ENCODE assay signal across 22 cellular contexts in genomic region chr1:37723390-37724078, GRCh38. TPM values are rescaled to one million over a fixed set of nuclear protein-coding genes. Genes with fewer than 3 reads are reported as not detected.
DNase-seq lines count a peak whose midpoint lies in the region; ATAC-seq and TF ChIP-seq lines count a peak whose summit lies in the region.
"Had no signal": no experiment of that assay in that cellular context is flagged by ENCODE, and none has a peak within 500 bp of the region (broad histone marks: within the 10 kb centered on the region; RNA-seq: fewer than 3 reads in every experiment).

No MANE protein-coding gene starts in this region.

- dilution Hi-C loops in mammary epithelial cell (cut with HindIII; ENCODE audit: low sequenced_read_pairs): no loop called here

- TF ChIP-seq CTCF in fibroblast of pulmonary artery (IDR thresholded peaks at IDR 0.05; ENCODE audit: low read length, missing control alignments): no peak
- no peak for TF ChIP-seq CTCF in mammary epithelial cell (conservative IDR thresholded peaks at IDR 0.05 in 1 of 2, IDR thresholded peaks at IDR 0.05 in 1 of 2; ENCODE audit: extremely low read depth in 1 of 2, insufficient read depth in 1 of 2, low read depth in 1 of 2, low read length in 2 of 2)
- TF ChIP-seq CTCF in endodermal cell (conservative IDR thresholded peaks at IDR 0.05): no peak
- no peak for TF ChIP-seq CTCF in Caco-2 (IDR thresholded peaks at IDR 0.05; ENCODE audit: insufficient read depth in 1 of 2, low read depth in 1 of 2, low read length in 1 of 2, severe bottlenecking in 1 of 2, unreplicated experiment in 1 of 2)

- no peak overlapping the region for H3K4me3 Mint-ChIP-seq in stimulated activated memory B cell treated with anti-CD40 and anti-IgM and Interleukin-4, amounts not matched to agents 10 μg/mL and 1 μg/mL and 100 μg/mL, for 72 hours
- H3K4me3 Mint-ChIP-seq in endodermal cell (no peak overlapping the region), Caco-2 (ENCODE audit: unreplicated experiment) (no peak overlapping the region)
- H3K4me3 Mint-ChIP-seq: immature natural killer cell; nephron progenitor cell; stimulated activated naive B cell treated with anti-CD40 and anti-IgM and Interleukin-4, amounts not matched to agents 10 μg/mL and 1 μg/mL and 100 μg/mL, for 72 hours had no signal

- H3K9me3 ChIP-seq in mammary epithelial cell (replicated peaks; ENCODE audit: insufficient read depth, low read length) (no peaks in the 10 kb centered on the region), endodermal cell (ENCODE audit: control insufficient read depth, low read length) (no peaks in the 10 kb centered on the region), Caco-2 (no peaks in the 10 kb centered on the region)
- H3K9me3 ChIP-seq: transverse colon had no signal

- no peaks in the 10 kb centered on the region for H4K20me1 ChIP-seq in mammary epithelial cell (ENCODE audit: insufficient read depth, low read length)

- H3K79me2 ChIP-seq in mammary epithelial cell (ENCODE audit: insufficient read depth, low read length): no peaks in the 10 kb centered on the region

- H3K27me3 ChIP-seq in mammary epithelial cell (ENCODE audit: insufficient read depth, low read length) (peaks cover 2% of the 10 kb centered on the region), endodermal cell (ENCODE audit: control insufficient read depth, insufficient read depth, low read length, poor library complexity, severe bottlenecking) (peaks cover 21% of the 10 kb centered on the region), Caco-2 (replicated peaks; ENCODE audit: control insufficient read depth, insufficient read depth, low read length) (no peaks in the 10 kb centered on the region)
- H3K27me3 ChIP-seq: transverse colon had no signal

- H3K27me3 Mint-ChIP-seq in stimulated activated memory B cell treated with anti-CD40 and anti-IgM and Interleukin-4, amounts not matched to agents 10 μg/mL and 1 μg/mL and 100 μg/mL, for 72 hours: peaks cover 53% of the 10 kb centered on the region
- H3K27me3 Mint-ChIP-seq in endodermal cell (ENCODE audit: insufficient read depth) (peaks cover 23% of the 10 kb centered on the region), Caco-2 (ENCODE audit: insufficient read depth, unreplicated experiment) (no peaks in the 10 kb centered on the region)

- H3K27ac ChIP-seq in mammary epithelial cell (ENCODE audit: insufficient read depth, low read depth, low read length) (no peak overlapping the region), endodermal cell (ENCODE audit: low read depth, low read length) (no peak overlapping the region)
- H3K27ac ChIP-seq: epithelial cell of prostate, transverse colon had no signal

- H2AFZ ChIP-seq in mammary epithelial cell (ENCODE audit: low read depth, low read length): no peak overlapping the region

- intact Hi-C loops in mammary epithelial cell (cut with micrococcal nuclease) (loop anchor here (2.0 kb wide), 1 partner anchor 19 kb away; no protein-coding TSS in a partner anchor), Caco-2 (cut with micrococcal nuclease; ENCODE audit: unreplicated experiment) (no loop called here)

- in situ Hi-C loops in mammary epithelial cell (cut with MboI; ENCODE audit: low sequenced_read_pairs in 2 of 2): no loop called here

- CTCF ChIA-PET in mammary epithelial cell (lab: Charles Lee; ENCODE audit: low non-redundant PET) (no interaction called here), Caco-2 (lab: Charles Lee) (no interaction called here)

- no peaks in the 10 kb centered on the region for H3K36me3 Mint-ChIP-seq in stimulated activated memory B cell treated with anti-CD40 and anti-IgM and Interleukin-4, amounts not matched to agents 10 μg/mL and 1 μg/mL and 100 μg/mL, for 72 hours
- H3K36me3 Mint-ChIP-seq in endodermal cell (ENCODE audit: low read depth) (no peaks in the 10 kb centered on the region), Caco-2 (ENCODE audit: insufficient read depth, unreplicated experiment) (no peaks in the 10 kb centered on the region)
- H3K36me3 Mint-ChIP-seq: immature natural killer cell; stimulated activated naive B cell treated with anti-CD40 and anti-IgM and Interleukin-4, amounts not matched to agents 10 μg/mL and 1 μg/mL and 100 μg/mL, for 72 hours had no signal

- no peaks in the 10 kb centered on the region for H3K4me1 Mint-ChIP-seq in stimulated activated memory B cell treated with anti-CD40 and anti-IgM and Interleukin-4, amounts not matched to agents 10 μg/mL and 1 μg/mL and 100 μg/mL, for 72 hours
- peaks cover 12% of the 10 kb centered on the region for H3K4me1 Mint-ChIP-seq in endodermal cell
- peaks cover 7% of the 10 kb centered on the region for H3K4me1 Mint-ChIP-seq in Caco-2 (ENCODE audit: low read depth, unreplicated experiment)
- H3K4me1 Mint-ChIP-seq: immature natural killer cell; nephron progenitor cell; stimulated activated naive B cell treated with anti-CD40 and anti-IgM and Interleukin-4, amounts not matched to agents 10 μg/mL and 1 μg/mL and 100 μg/mL, for 72 hours had no signal

- ATAC-seq in stimulated activated memory B cell treated with anti-CD40 and anti-IgM and Interleukin-4, amounts not matched to agents 10 μg/mL and 1 μg/mL and 100 μg/mL, for 72 hours: peak; percentile 4
- ATAC-seq: PC-3; stimulated activated naive B cell treated with anti-CD40 and anti-IgM and Interleukin-4, amounts not matched to agents 10 μg/mL and 1 μg/mL and 100 μg/mL, for 72 hours had no signal

- no peak overlapping the region for H3K4me2 ChIP-seq in mammary epithelial cell (ENCODE audit: insufficient read depth, low read depth, low read length)

- no peaks in the 10 kb centered on the region for H3K36me3 ChIP-seq in mammary epithelial cell (ENCODE audit: insufficient read depth, low read length)
- H3K36me3 ChIP-seq in endodermal cell (ENCODE audit: control insufficient read depth, insufficient read depth, low read length): no peaks in the 10 kb centered on the region
- no peaks in the 10 kb centered on the region for H3K36me3 ChIP-seq in Caco-2 (ENCODE audit: control insufficient read depth, insufficient read depth, low read length)
- H3K36me3 ChIP-seq: transverse colon had no signal

- no peak overlapping the region for H3K4me3 ChIP-seq in fibroblast of pulmonary artery (replicated peaks; ENCODE audit: low read depth, low read length)
- no peak overlapping the region for H3K4me3 ChIP-seq in mammary epithelial cell (replicated peaks in 1 of 3; ENCODE audit: insufficient read depth in 1 of 3, low read depth in 2 of 3, low read length in 3 of 3)
- no peak overlapping the region for H3K4me3 ChIP-seq in endodermal cell (ENCODE audit: low read length)
- no peak overlapping the region for H3K4me3 ChIP-seq in Caco-2 (ENCODE audit: low read depth, low read length)
- H3K4me3 ChIP-seq: transverse colon had no signal

- H3K4me1 ChIP-seq in mammary epithelial cell (ENCODE audit: insufficient read depth, low read length) (peaks cover 3% of the 10 kb centered on the region), endodermal cell (ENCODE audit: control insufficient read depth, insufficient read depth, low read length) (no peaks in the 10 kb centered on the region), Caco-2 (no peaks in the 10 kb centered on the region)
- H3K4me1 ChIP-seq: transverse colon had no signal

- H3K9ac ChIP-seq in mammary epithelial cell (ENCODE audit: insufficient read depth, low read length): no peak overlapping the region
- H3K9ac ChIP-seq in endodermal cell (ENCODE audit: extremely low read depth, low read length, poor library complexity, severe bottlenecking): no peak overlapping the region

- no peak overlapping the region for H3K27ac Mint-ChIP-seq in stimulated activated memory B cell treated with anti-CD40 and anti-IgM and Interleukin-4, amounts not matched to agents 10 μg/mL and 1 μg/mL and 100 μg/mL, for 72 hours
- no peak overlapping the region for H3K27ac Mint-ChIP-seq in endodermal cell
- no peak overlapping the region for H3K27ac Mint-ChIP-seq in Caco-2 (ENCODE audit: unreplicated experiment)
- H3K27ac Mint-ChIP-seq: immature natural killer cell; nephron progenitor cell; stimulated activated naive B cell treated with anti-CD40 and anti-IgM and Interleukin-4, amounts not matched to agents 10 μg/mL and 1 μg/mL and 100 μg/mL, for 72 hours had no signal

- H3K9me3 Mint-ChIP-seq in stimulated activated memory B cell treated with anti-CD40 and anti-IgM and Interleukin-4, amounts not matched to agents 10 μg/mL and 1 μg/mL and 100 μg/mL, for 72 hours: no peaks in the 10 kb centered on the region
- H3K9me3 Mint-ChIP-seq in endodermal cell: no peaks in the 10 kb centered on the region
- no peaks in the 10 kb centered on the region for H3K9me3 Mint-ChIP-seq in Caco-2 (ENCODE audit: unreplicated experiment)
- H3K9me3 Mint-ChIP-seq: immature natural killer cell; nephron progenitor cell; stimulated activated naive B cell treated with anti-CD40 and anti-IgM and Interleukin-4, amounts not matched to agents 10 μg/mL and 1 μg/mL and 100 μg/mL, for 72 hours had no signal

- POLR2A ChIA-PET in Caco-2 (lab: Charles Lee): no interaction called here

- DNase-seq in HuH-7.5 (ENCODE audit: low spot score) (peak; percentile 32), RPMI7951 (ENCODE audit: low read depth) (peak; percentile 65), fibroblast of pulmonary artery (ENCODE audit: low read depth) (peak; percentile 8), mammary epithelial cell (no peak), endodermal cell (no peak), Caco-2 (no peak)
- DNase-seq in stimulated activated CD4-positive, alpha-beta T cell treated with anti-CD3 and anti-CD28 coated beads, Interleukin-4, amount 100 ng/mL, for 1 hour: no peak
- DNase-seq: activated CD4-positive, alpha-beta T cell treated with anti-CD3 and anti-CD28 coated beads for 1 hour; activated T-cell treated with anti-CD3 and anti-CD28 coated beads, Interleukin-2, amount 50 U/mL, for 1 hour; foreskin fibroblast; immature natural killer cell; NCI-H187 treated with DMSO at 0.1 percent for 48 hours; NCI-H2227 treated with DMSO at 0.1 percent for 48 hours; NCI-H82; nephron progenitor cell; PC-3; SIG-M5; stimulated activated naive B cell treated with anti-CD40 and anti-IgM and Interleukin-4, amounts not matched to agents 10 μg/mL and 1 μg/mL and 100 μg/mL, for 72 hours; transverse colon had no signal

- 7% methylated on average over 10 of the region's 11 CpGs for WGBS in mammary epithelial cell (ENCODE audit: low coverage, missing lambda C conversion rate)
- 72 to 82% methylated on average over 9 to 11 of the region's 11 CpGs for WGBS in endodermal cell (ENCODE audit: insufficient coverage in 1 of 2, insufficient read length in 1 of 2), 2 experiments

- BruUV-seq in mammary epithelial cell (replicated peaks; lab: Mats Ljungman, UMichigan) (no TSS peak), Caco-2 (replicated peaks; lab: Mats Ljungman, UMichigan) (no TSS peak)

RNA-seq across cellular contexts. Expression of gene CDCA8, which starts 31.2 kb away (rescaled TPM):
- 42.8 and 48.3 TPM in 2 replicates for total RNA-seq in RPMI7951 (2014; rRNA removed; shearing (Covaris generic))
- total RNA-seq in mammary epithelial cell: 10 to 100 TPM in 1 of 2 donors, 1 to 10 TPM in 1; 1.0 to 30.0 TPM
- 47.0 TPM for polyA plus RNA-seq in mammary epithelial cell
- polyA minus RNA-seq in mammary epithelial cell: 32.4 TPM
- total RNA-seq in endodermal cell: 10 to 100 TPM; 27.7 to 49.7 TPM
- 58.6 TPM for polyA plus RNA-seq in endodermal cell (2013, experiment 1 of 2)
- polyA plus RNA-seq in endodermal cell (2013, experiment 2 of 2): 61.0 TPM
- 35.4 and 37.0 TPM in 2 replicates for total RNA-seq in Caco-2 (2022)

RNA-seq across cellular contexts. Expression of gene EPHA10, which starts 41.4 kb away (rescaled TPM):
- total RNA-seq in RPMI7951 (2014; rRNA removed; shearing (Covaris generic)): not detected in 2 replicates
- total RNA-seq in mammary epithelial cell (not detected), endodermal cell (under 1 TPM in 1 of 2 donors, not detected in 1; 0.42 TPM), Caco-2 (2022) (2.8 and 3.1 TPM in 2 replicates)
- polyA plus RNA-seq in mammary epithelial cell: not detected
- polyA minus RNA-seq in mammary epithelial cell: 1.1 TPM
- polyA plus RNA-seq in endodermal cell (2013, experiment 1 of 2): 0.57 TPM
- polyA plus RNA-seq in endodermal cell (2013, experiment 2 of 2): 0.54 TPM
- total RNA-seq: mononuclear cell had no signal
- polyA plus RNA-seq: immature natural killer cell had no signal

Comparison
In these comparisons a context has a peak if more than half of its experiments do, and no peak if none do; other contexts are left out.
1. DNase-seq: peak in HuH-7.5 (single experiment), RPMI7951 (single experiment) and fibroblast of pulmonary artery (single experiment); none in stimulated activated CD4-positive, alpha-beta T cell treated with anti-CD3 and anti-CD28 coated beads, Interleukin-4, amount 100 ng/mL, for 1 hour (single experiment), mammary epithelial cell (single experiment), endodermal cell (single experiment) and Caco-2 (0 of 2).